32 cellular contexts compared by ENCODE assay signal in the genomic region with DNA sequence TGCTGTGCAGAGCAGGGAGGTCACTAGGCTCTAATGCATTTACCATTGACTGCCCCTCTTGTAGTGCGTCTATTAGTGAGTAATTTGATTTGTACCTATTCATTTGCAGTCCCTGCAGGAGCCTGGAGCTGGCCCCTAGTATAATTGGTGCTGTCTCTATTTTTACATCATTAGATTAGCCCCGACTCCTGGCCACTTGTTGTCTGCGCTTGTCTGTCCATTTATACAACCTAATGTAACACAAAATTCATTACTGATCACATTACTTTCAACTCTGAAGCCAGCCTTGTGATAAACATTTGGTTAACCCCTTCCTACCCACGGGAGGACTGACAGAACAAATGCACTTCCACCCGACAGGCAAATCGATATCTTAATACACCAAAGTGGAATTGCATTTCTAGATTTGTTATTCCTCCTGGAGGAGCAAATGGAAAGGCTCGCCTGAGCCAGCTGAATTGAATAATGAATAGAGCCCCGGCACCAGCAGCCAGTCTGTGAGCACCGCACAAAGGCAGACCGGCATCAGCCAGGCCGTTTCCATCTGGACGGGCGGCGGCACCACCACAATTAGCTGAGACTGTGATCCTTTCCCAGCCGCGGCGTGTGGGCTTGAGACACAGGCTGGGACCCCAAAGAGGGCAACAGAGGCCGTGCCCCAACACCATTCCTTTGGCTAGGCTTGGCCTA. TPM values are rescaled to one million over a fixed set of nuclear protein-coding genes. Genes with fewer than 3 reads are reported as not detected.
DNase-seq lines count a peak whose midpoint lies in the region; ATAC-seq, FAIRE-seq and TF ChIP-seq lines count a peak whose summit lies in the region.
"Had no signal": no experiment of that assay in that cellular context is flagged by ENCODE, and none has a peak within 500 bp of the region (broad histone marks: within the 10 kb centered on the region; RNA-seq: fewer than 3 reads in every experiment).

No MANE protein-coding gene starts in this region.

- H4K20me1 ChIP-seq in HepG2 (ENCODE audit: insufficient read depth, low read length), result no peaks in the 10 kb centered on the region

- TF ChIP-seq EP300 in HepG2 (IDR thresholded peaks at IDR 0.05; ENCODE audit: low read depth in 2 of 2, low read length in 2 of 2) (no peak), HepG2 (CRISPR knock-in tag; IDR thresholded peaks at IDR 0.05; ENCODE audit: borderline replicate concordance) (no peak)

- peak overlapping the region; percentile 31 for H3K4me3 ChIP-seq in BE2C (ENCODE audit: low read depth, low read length)
- no peak overlapping the region for H3K4me3 ChIP-seq in HepG2 (replicated peaks in 1 of 3; ENCODE audit: insufficient read depth in 1 of 3, low read depth in 2 of 3, low read length in 3 of 3)
- H3K4me3 ChIP-seq in naive thymus-derived CD4-positive, alpha-beta T cell (ENCODE audit: low read length), result no peak overlapping the region
- no peak overlapping the region for H3K4me3 ChIP-seq in A673 (ENCODE audit: low read depth, low read length, poor library complexity, severe bottlenecking)
- H3K4me3 ChIP-seq: esophagus muscularis mucosa, HAP-1, heart right ventricle, mucosa of descending colon, pancreas had no signal

- H3K9me3 ChIP-seq in BE2C, result no peaks in the 10 kb centered on the region
- H3K9me3 ChIP-seq in HepG2 (ENCODE audit: low read length), result no peaks in the 10 kb centered on the region
- H3K9me3 ChIP-seq in naive thymus-derived CD4-positive, alpha-beta T cell (ENCODE audit: control insufficient read depth in 2 of 3, low read length in 3 of 3), result no peaks in the 10 kb centered on the region
- H3K9me3 ChIP-seq in A673 (ENCODE audit: low read depth, low read length, poor library complexity, severe bottlenecking), result no peaks in the 10 kb centered on the region
- H3K9me3 ChIP-seq: esophagus muscularis mucosa, HAP-1, heart right ventricle, mucosa of descending colon, pancreas had no signal

- no peak overlapping the region for H2AFZ ChIP-seq in HepG2 (ENCODE audit: low read length)

- in situ Hi-C loops in HepG2 (cut with HindIII; ENCODE audit: extremely low pct_ligation_motif_present, low pct_unique_long_range_greater_than_20kb), result no loop called here

- H3K9me3 Mint-ChIP-seq in naive thymus-derived CD4-positive, alpha-beta T cell, result no peaks in the 10 kb centered on the region
- H3K9me3 Mint-ChIP-seq: activated T-helper 1 cell treated with anti-CD3 and anti-CD28 coated beads, Interleukin-12 subunit alpha, Interleukin-12 subunit beta, Interleukin-2, Interleukin-4 antibody, amounts not matched to agents 30 ng/mL and 10 ng/mL and 1 ng/mL, durations not matched to agents 14 hours and 24 hours and 36 hours; IgD-negative memory B cell; natural killer cell treated with Interleukin-12 subunit alpha and Interleukin-12 subunit beta and Interleukin-15 and Interleukin-18, amount 100 ng/mL, for 72 hours; stimulated activated naive CD8-positive, alpha-beta T cell treated with anti-CD3 and anti-CD28 coated beads, Interleukin-15, amount 100 ng/mL, for 72 hours had no signal

- H3K27me3 Mint-ChIP-seq in naive thymus-derived CD4-positive, alpha-beta T cell, result no peaks in the 10 kb centered on the region
- H3K27me3 Mint-ChIP-seq: IgD-negative memory B cell; natural killer cell treated with Interleukin-12 subunit alpha and Interleukin-12 subunit beta and Interleukin-15 and Interleukin-18, amount 100 ng/mL, for 72 hours; stimulated activated naive CD8-positive, alpha-beta T cell treated with anti-CD3 and anti-CD28 coated beads, Interleukin-15, amount 100 ng/mL, for 72 hours; T-helper 17 cell had no signal

- H3K4me1 Mint-ChIP-seq in naive thymus-derived CD4-positive, alpha-beta T cell, result no peaks in the 10 kb centered on the region
- H3K4me1 Mint-ChIP-seq: IgD-negative memory B cell; stimulated activated naive CD8-positive, alpha-beta T cell treated with anti-CD3 and anti-CD28 coated beads, Interleukin-15, amount 100 ng/mL, for 72 hours had no signal

- no peak for TF ChIP-seq RAD21 in HepG2 (CRISPR knock-in tag; IDR thresholded peaks at IDR 0.05)

- H3K27ac Mint-ChIP-seq in naive thymus-derived CD4-positive, alpha-beta T cell, result no peak overlapping the region
- H3K27ac Mint-ChIP-seq: activated T-helper 1 cell treated with anti-CD3 and anti-CD28 coated beads, Interleukin-12 subunit alpha, Interleukin-12 subunit beta, Interleukin-2, Interleukin-4 antibody, amounts not matched to agents 30 ng/mL and 10 ng/mL and 1 ng/mL, durations not matched to agents 14 hours and 24 hours and 36 hours; natural killer cell treated with Interleukin-12 subunit alpha and Interleukin-12 subunit beta and Interleukin-15 and Interleukin-18, amount 100 ng/mL, for 72 hours; T-helper 17 cell had no signal

- TF ChIP-seq POLR2A in HepG2 (IDR thresholded peaks at IDR 0.05; ENCODE audit: insufficient read depth in 1 of 2, low read depth in 2 of 2, low read length in 2 of 2), result no peak

- DNase-seq in BE2C (peak; percentile 84), NCI-H2227 treated with DMSO at 0.1 percent for 48 hours (lab: John Stamatoyannopoulos, UW) (peak; percentile 91), HepG2 (ENCODE audit: low spot score) (no peak), sciatic nerve (ENCODE audit: low spot score) (peak; percentile 51), A673 (ENCODE audit: low spot score) (no peak)
- no peak for DNase-seq in naive thymus-derived CD4-positive, alpha-beta T cell
- DNase-seq: activated CD4-positive, alpha-beta T cell treated with anti-CD3 and anti-CD28 coated beads, Interleukin-2, amount 50 U/mL, for 48 hours; activated CD4-positive, CD25-positive, alpha-beta regulatory T cell treated with anti-CD3 and anti-CD28 coated beads, Interleukin-2, amount 50 U/mL, for 72 hours; activated naive CD4-positive, alpha-beta T cell treated with anti-CD3 and anti-CD28 coated beads, Interleukin-2, amount 50 U/mL, for 16 hours; amniotic stem cell; COR-L47; DMS79; foreskin melanocyte; heart right ventricle; mucosa of descending colon; NCI-H1694 treated with DMSO at 0.1 percent for 48 hours; NCI-H510A; OCI-M1; stimulated activated CD4-positive, alpha-beta T cell treated with anti-CD3 and anti-CD28 coated beads, Interleukin-2, amount 100 ng/mL, for 48 hours; stimulated activated naive CD8-positive, alpha-beta T cell treated with anti-CD3 and anti-CD28 coated beads, Interleukin-15, amount 100 ng/mL, for 72 hours; T-helper 17 cell had no signal

- H3K27me3 ChIP-seq in BE2C, result no peaks in the 10 kb centered on the region
- no peaks in the 10 kb centered on the region for H3K27me3 ChIP-seq in HepG2 (ENCODE audit: control insufficient read depth in 1 of 2, insufficient read depth in 2 of 2, low read length in 2 of 2)
- no peaks in the 10 kb centered on the region for H3K27me3 ChIP-seq in naive thymus-derived CD4-positive, alpha-beta T cell (ENCODE audit: control insufficient read depth in 2 of 2, insufficient read depth in 2 of 2, low read length in 2 of 2)
- H3K27me3 ChIP-seq in A673 (replicated peaks; ENCODE audit: insufficient read depth, low read depth, low read length, poor library complexity), result no peaks in the 10 kb centered on the region
- H3K27me3 ChIP-seq: esophagus muscularis mucosa, heart right ventricle, pancreas had no signal

- CTCF ChIA-PET in HepG2 (lab: Yijun Ruan, JAX; ENCODE audit: low intra/inter-chr PET ratio, low total read pairs), result no interaction called here
- CTCF ChIA-PET in naive thymus-derived CD4-positive, alpha-beta T cell (lab: Charles Lee), result no interaction called here
- CTCF ChIA-PET in A673 (lab: Charles Lee), result no interaction called here

- H3K9ac ChIP-seq in HepG2 (ENCODE audit: insufficient read depth, low read depth, low read length), result no peak overlapping the region

- ATAC-seq in HepG2, result no peak
- ATAC-seq in sciatic nerve, result no peak
- no peak for ATAC-seq in naive thymus-derived CD4-positive, alpha-beta T cell
- ATAC-seq in HG03432 (IDR thresholded peaks at IDR 0.05; ENCODE audit: unreplicated experiment), result no peak
- ATAC-seq: heart right ventricle; mucosa of descending colon; natural killer cell treated with Interleukin-12 subunit alpha and Interleukin-12 subunit beta and Interleukin-15 and Interleukin-18, amount 100 ng/mL, for 72 hours; pancreas; stimulated activated naive CD8-positive, alpha-beta T cell treated with anti-CD3 and anti-CD28 coated beads, Interleukin-15, amount 100 ng/mL, for 72 hours; T-helper 17 cell had no signal

- H3K4me1 ChIP-seq in BE2C (peaks cover 66% of the 10 kb centered on the region), HepG2 (ENCODE audit: insufficient read depth, low read length) (peaks cover 66% of the 10 kb centered on the region), A673 (ENCODE audit: insufficient read depth, low read length, poor library complexity, severe bottlenecking) (no peaks in the 10 kb centered on the region)
- H3K4me1 ChIP-seq in naive thymus-derived CD4-positive, alpha-beta T cell (ENCODE audit: control insufficient read depth in 2 of 2, insufficient read depth in 2 of 2, low read length in 2 of 2), result no peaks in the 10 kb centered on the region
- H3K4me1 ChIP-seq: esophagus muscularis mucosa, HAP-1, pancreas had no signal

- H3K36me3 Mint-ChIP-seq in naive thymus-derived CD4-positive, alpha-beta T cell, result peaks cover 0 to 14% (median 3%) of the 10 kb centered on the region in 5 donors
- H3K36me3 Mint-ChIP-seq: brain; natural killer cell treated with Interleukin-12 subunit alpha and Interleukin-12 subunit beta and Interleukin-15 and Interleukin-18, amount 100 ng/mL, for 72 hours had no signal

- 94% methylated on average over 18 of the region's 18 CpGs for WGBS in HepG2 (ENCODE audit: low lambda C conversion rate)

- TF ChIP-seq CTCF in BE2C (IDR thresholded peaks at IDR 0.05; ENCODE audit: low read depth, low read length) (no peak), HepG2 (CRISPR knock-in tag; IDR thresholded peaks at IDR 0.05) (no peak), A673 (conservative IDR thresholded peaks at IDR 0.05; ENCODE audit: low read depth, low read length) (no peak)

- H3K27ac ChIP-seq in HepG2 (ENCODE audit: extremely low read length, insufficient read depth, low read length) (no peak overlapping the region), A673 (ENCODE audit: low read depth, low read length, poor library complexity, severe bottlenecking) (no peak overlapping the region)
- H3K27ac ChIP-seq in naive thymus-derived CD4-positive, alpha-beta T cell (ENCODE audit: low read depth, low read length), result no peak overlapping the region
- H3K27ac ChIP-seq: esophagus muscularis mucosa, pancreas had no signal

- H3K4me2 ChIP-seq in HepG2 (ENCODE audit: low read depth, low read length), result no peak overlapping the region

- H3K4me3 Mint-ChIP-seq in naive thymus-derived CD4-positive, alpha-beta T cell, result no peak overlapping the region
- H3K4me3 Mint-ChIP-seq: activated T-helper 1 cell treated with anti-CD3 and anti-CD28 coated beads, Interleukin-12 subunit alpha, Interleukin-12 subunit beta, Interleukin-2, Interleukin-4 antibody, amounts not matched to agents 30 ng/mL and 10 ng/mL and 1 ng/mL, durations not matched to agents 14 hours and 24 hours and 36 hours; IgD-negative memory B cell; natural killer cell treated with Interleukin-12 subunit alpha and Interleukin-12 subunit beta and Interleukin-15 and Interleukin-18, amount 100 ng/mL, for 72 hours; stimulated activated naive CD8-positive, alpha-beta T cell treated with anti-CD3 and anti-CD28 coated beads, Interleukin-15, amount 100 ng/mL, for 72 hours; T-helper 17 cell had no signal

- no TSS peak for BruUV-seq in HepG2 (replicated peaks; lab: Mats Ljungman, UMichigan)
- BruUV-seq in A673 (replicated peaks; lab: Mats Ljungman, UMichigan), result no TSS peak

- FAIRE-seq in HepG2 (lab: Jason Lieb, UNC), result no peak
- FAIRE-seq: G401.6, keratinocyte, pancreas had no signal

- intact Hi-C loops in HepG2 (cut with micrococcal nuclease; ENCODE audit: unreplicated experiment) (no loop called here), sciatic nerve (cut with DNase I) (no loop called here), A673 (cut with micrococcal nuclease; ENCODE audit: unreplicated experiment) (no loop called here)
- intact Hi-C loops in naive thymus-derived CD4-positive, alpha-beta T cell (cut with micrococcal nuclease), result no loop called here

- H3K79me2 ChIP-seq in HepG2 (ENCODE audit: insufficient read depth, low read length), result no peaks in the 10 kb centered on the region

- H3K36me3 ChIP-seq in BE2C (no peaks in the 10 kb centered on the region), HepG2 (replicated peaks in 1 of 2; ENCODE audit: control insufficient read depth in 1 of 2, insufficient read depth in 2 of 2, low read length in 2 of 2) (no peaks in the 10 kb centered on the region), A673 (ENCODE audit: insufficient read depth, low read length, poor library complexity, severe bottlenecking) (no peaks in the 10 kb centered on the region)
- H3K36me3 ChIP-seq in naive thymus-derived CD4-positive, alpha-beta T cell (ENCODE audit: control insufficient read depth in 2 of 3, insufficient read depth in 3 of 3, low read length in 3 of 3), result no peaks in the 10 kb centered on the region
- H3K36me3 ChIP-seq: HAP-1, heart right ventricle, pancreas had no signal

- POLR2A ChIA-PET in HepG2 (lab: Yijun Ruan, JAX) (interaction anchor here (1.1 to 3.2 kb wide), 2 partner anchors 16 to 45 kb away, joined by 6 to 13 read pairs; no protein-coding TSS in a partner anchor), A673 (lab: Charles Lee; ENCODE audit: low non-redundant PET) (no interaction called here)
- POLR2A ChIA-PET in naive thymus-derived CD4-positive, alpha-beta T cell (lab: Charles Lee), result no interaction called here

RNA-seq across cellular contexts. Expression of gene TBX2, which starts 18.7 kb away (rescaled TPM):
- 107 TPM for polyA plus RNA-seq in BE2C (2012; ENCODE audit: insufficient read depth, insufficient read length, low read depth)
- total RNA-seq in HepG2 (2016; rRNA removed; fragmentation: Illumina TruSeq; extraction: Trizol), result 10.2 and 15.3 TPM in 2 replicates
- total RNA-seq in HepG2 (2016; cell fraction: cytosol; rRNA removed; fragmentation: Illumina TruSeq; extraction: Trizol; ENCODE audit: low read depth), result 3.7 TPM in 2 replicates
- total RNA-seq in HepG2 (2016; cell fraction: insoluble cytoplasmic fraction; rRNA removed; fragmentation: Illumina TruSeq; extraction: Trizol), result 8.3 and 14.7 TPM in 2 replicates
- total RNA-seq in HepG2 (2016; cell fraction: membrane; rRNA removed; fragmentation: Illumina TruSeq; extraction: Trizol), result 9.6 and 10.4 TPM in 2 replicates
- 10.9 and 12.4 TPM in 2 replicates for total RNA-seq in HepG2 (2016; cell fraction: nucleus; rRNA removed; fragmentation: Illumina TruSeq; extraction: Trizol)
- polyA plus RNA-seq in HepG2 (2011; rRNA removed), result 2.8 and 3.0 TPM in 2 replicates
- polyA plus RNA-seq in HepG2 (2011; cell fraction: cytosol; rRNA removed), result 1.9 and 3.7 TPM in 2 replicates
- 9.5 and 10.4 TPM in 2 replicates for polyA plus RNA-seq in HepG2 (2011; cell fraction: nucleus; rRNA removed)
- polyA plus RNA-seq in HepG2 (2012), result 1.0 and 1.6 TPM in 2 replicates
- 2.8 and 3.6 TPM in 2 replicates for polyA plus RNA-seq in HepG2 (2016; cell fraction: cytosol; fragmentation: Illumina TruSeq; extraction: Trizol; ENCODE audit: low read depth)
- polyA plus RNA-seq in HepG2 (2016; cell fraction: insoluble cytoplasmic fraction; fragmentation: Illumina TruSeq; extraction: Trizol; ENCODE audit: low read depth), result 13.1 and 15.6 TPM in 2 replicates
- polyA plus RNA-seq in HepG2 (2016; cell fraction: membrane; fragmentation: Illumina TruSeq; extraction: Trizol; ENCODE audit: low read depth), result 8.1 and 8.9 TPM in 2 replicates
- polyA plus RNA-seq in HepG2 (2016; cell fraction: nucleus; fragmentation: Illumina TruSeq; extraction: Trizol; ENCODE audit: insufficient read depth, low read depth), result 26.2 and 30.9 TPM in 2 replicates
- 3.0 and 6.9 TPM in 2 replicates for polyA minus RNA-seq in HepG2 (2011; rRNA and poly(A)+ RNA removed; ENCODE audit: low replicate concordance)
- polyA minus RNA-seq in HepG2 (2011; cell fraction: cytosol; rRNA and poly(A)+ RNA removed), result 1.5 and 2.4 TPM in 2 replicates
- 4.9 and 5.3 TPM in 2 replicates for polyA minus RNA-seq in HepG2 (2011; cell fraction: nucleus; rRNA and poly(A)+ RNA removed)
- total RNA-seq in sciatic nerve, result 42.4 TPM
- not detected for total RNA-seq in naive thymus-derived CD4-positive, alpha-beta T cell
- polyA plus RNA-seq in naive thymus-derived CD4-positive, alpha-beta T cell, result not detected
- not detected in 2 replicates for total RNA-seq in A673 (2021)
- total RNA-seq: activated T-helper 1 cell treated with anti-CD3 and anti-CD28 coated beads, Interleukin-12 subunit alpha, Interleukin-12 subunit beta, Interleukin-2, Interleukin-4 antibody, amounts not matched to agents 30 ng/mL and 10 ng/mL and 1 ng/mL, durations not matched to agents 14 hours and 24 hours and 36 hours; dermis microvascular lymphatic vessel endothelial cell had no signal
- polyA plus RNA-seq: IgD-negative memory B cell, keratinocyte had no signal

Comparison
In these comparisons a context has a peak if more than half of its experiments do, and no peak if none do; other contexts are left out.
1. DNase-seq: peak in BE2C (single experiment), NCI-H2227 treated with DMSO at 0.1 percent for 48 hours (single experiment) and sciatic nerve (single experiment); none in HepG2 (single experiment), naive thymus-derived CD4-positive, alpha-beta T cell (0 of 9) and A673 (single experiment).